Comparison of ENCODE assay signal across 21 cellular contexts in the genomic region with DNA sequence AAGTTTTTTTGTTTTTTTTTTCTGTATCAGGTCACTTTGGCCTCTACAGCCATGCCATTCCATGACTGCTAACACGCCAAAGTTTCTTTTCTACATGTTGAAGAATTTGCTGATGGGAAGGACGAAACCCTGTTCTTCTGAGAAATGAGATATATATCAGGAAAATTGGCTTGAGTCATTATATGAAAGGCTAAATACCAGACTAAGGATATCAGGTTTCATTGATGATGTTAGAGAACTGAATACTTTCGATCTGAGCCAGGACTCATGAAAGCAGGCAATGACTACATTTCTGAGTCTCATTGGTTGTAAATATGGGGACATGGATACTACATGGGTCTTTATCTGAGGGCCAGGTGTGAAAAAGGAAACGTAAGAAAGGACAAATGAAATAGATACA.
DNase-seq lines count a peak whose midpoint lies in the region; ATAC-seq and TF ChIP-seq lines count a peak whose summit lies in the region.
"Had no signal": no experiment of that assay in that cellular context is flagged by ENCODE, and none has a peak within 500 bp of the region (broad histone marks: within the 10 kb centered on the region; RNA-seq: fewer than 3 reads in every experiment).

No MANE protein-coding gene starts in this region.

- H3K4me3 ChIP-seq in AG10803 (ENCODE audit: low read length), result no peak overlapping the region
- H3K4me3 ChIP-seq: hepatocyte, right lobe of liver had no signal

- CTCF ChIA-PET in WTC11 (lab: Charles Lee), result no interaction called here

- peaks cover 21% of the 10 kb centered on the region for H3K4me1 Mint-ChIP-seq in WTC11
- H3K4me1 Mint-ChIP-seq: B cell, IgD-negative memory B cell, neural crest cell had no signal

- POLR2A ChIA-PET in WTC11 (lab: Charles Lee), result no interaction called here

- intact Hi-C loops in head of caudate nucleus (cut with DNase I), result no loop called here

- DNase-seq in AG10803 (ENCODE audit: low read depth) (peak; percentile 20), WTC11 (ENCODE audit: low spot score) (no peak), fibroblast of the conjunctiva (ENCODE audit: low read depth) (peak; percentile 26), head of caudate nucleus (no peak)
- DNase-seq: activated CD4-positive, CD25-positive, alpha-beta regulatory T cell treated with anti-CD3 and anti-CD28 coated beads, Interleukin-2, amount 50 U/mL, for 72 hours; activated gamma-delta T cell treated with Interleukin-2 at 50 U/mL for 16 hours; kidney glomerular epithelial cell; NK-92 treated with Interleukin-12 subunit alpha and Interleukin-12 subunit beta, amount 100 ng/mL, for 24 hours; right lobe of liver; SHP77; stimulated activated CD4-positive, alpha-beta T cell treated with anti-CD3 and anti-CD28 coated beads, Interleukin-2, amount 100 ng/mL, for 24 hours had no signal

- no peaks in the 10 kb centered on the region for H3K27me3 Mint-ChIP-seq in WTC11 (ENCODE audit: low read depth)
- H3K27me3 Mint-ChIP-seq: B cell; dendritic cell treated with granulocyte-macrophage colony-stimulating factor and Interleukin-4, amounts not matched to agents 40 ng/mL and 50 ng/mL, for 4 days had no signal

- H3K4me3 Mint-ChIP-seq in WTC11, result no peak overlapping the region
- H3K4me3 Mint-ChIP-seq: B cell; dendritic cell treated with granulocyte-macrophage colony-stimulating factor and Interleukin-4, amounts not matched to agents 40 ng/mL and 50 ng/mL, for 4 days; IgD-negative memory B cell; neural crest cell; T-helper 2 cell treated with Interferon-gamma antibody and Interleukin-4, amounts not matched to agents 5 μg/mL and 100 μg/mL, for 36 hours had no signal

- peaks cover 10% of the 10 kb centered on the region for H3K36me3 Mint-ChIP-seq in WTC11
- H3K36me3 Mint-ChIP-seq: IgD-negative memory B cell had no signal

- peak; percentile 50 for ATAC-seq in HG02885 (IDR thresholded peaks at IDR 0.05; ENCODE audit: poor library complexity, unreplicated experiment)
- ATAC-seq in WTC11, result no peak
- ATAC-seq in GM18511 (IDR thresholded peaks at IDR 0.05; ENCODE audit: unreplicated experiment), result no peak
- ATAC-seq in HG02588 (IDR thresholded peaks at IDR 0.05; ENCODE audit: unreplicated experiment), result no peak
- no peak for ATAC-seq in HG03175 (IDR thresholded peaks at IDR 0.05; ENCODE audit: unreplicated experiment)
- ATAC-seq: right lobe of liver had no signal

- peaks cover 23% of the 10 kb centered on the region for H3K9me3 Mint-ChIP-seq in WTC11

- TF ChIP-seq CTCF in AG10803 (conservative IDR thresholded peaks at IDR 0.05; ENCODE audit: low read length) (no peak), WTC11 (IDR thresholded peaks at IDR 0.05) (no peak)

- H3K27ac Mint-ChIP-seq in WTC11, result peak overlapping the region; percentile 1; the same call in 1 of the 2 replicates
- H3K27ac Mint-ChIP-seq: B cell; dendritic cell treated with granulocyte-macrophage colony-stimulating factor and Interleukin-4, amounts not matched to agents 40 ng/mL and 50 ng/mL, for 4 days; IgD-negative memory B cell; T-helper 2 cell treated with Interferon-gamma antibody and Interleukin-4, amounts not matched to agents 5 μg/mL and 100 μg/mL, for 36 hours had no signal

TF ChIP-seq in WTC11, 78 proteins besides CTCF, POLR2A, EP300 and RAD21:
- TF ChIP-seq, protein P1, sequence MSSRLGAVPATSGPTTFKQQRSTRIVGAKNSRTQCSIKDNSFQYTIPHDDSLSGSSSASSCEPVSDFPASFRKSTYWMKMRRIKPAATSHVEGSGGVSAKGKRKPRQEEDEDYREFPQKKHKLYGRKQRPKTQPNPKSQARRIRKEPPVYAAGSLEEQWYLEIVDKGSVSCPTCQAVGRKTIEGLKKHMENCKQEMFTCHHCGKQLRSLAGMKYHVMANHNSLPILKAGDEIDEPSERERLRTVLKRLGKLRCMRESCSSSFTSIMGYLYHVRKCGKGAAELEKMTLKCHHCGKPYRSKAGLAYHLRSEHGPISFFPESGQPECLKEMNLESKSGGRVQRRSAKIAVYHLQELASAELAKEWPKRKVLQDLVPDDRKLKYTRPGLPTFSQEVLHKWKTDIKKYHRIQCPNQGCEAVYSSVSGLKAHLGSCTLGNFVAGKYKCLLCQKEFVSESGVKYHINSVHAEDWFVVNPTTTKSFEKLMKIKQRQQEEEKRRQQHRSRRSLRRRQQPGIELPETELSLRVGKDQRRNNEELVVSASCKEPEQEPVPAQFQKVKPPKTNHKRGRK (CRISPR knock-in tag; IDR thresholded peaks at IDR 0.05; ENCODE audit: borderline replicate concordance), result no peak
- no peak for TF ChIP-seq EMX1 (CRISPR knock-in tag; IDR thresholded peaks at IDR 0.05)
- TF ChIP-seq FOXP1 (CRISPR knock-in tag; IDR thresholded peaks at IDR 0.05; ENCODE audit: borderline replicate concordance), result no peak
- TF ChIP-seq RELA (CRISPR knock-in tag; IDR thresholded peaks at IDR 0.05; ENCODE audit: borderline replicate concordance), result no peak
- TF ChIP-seq, protein P2, sequence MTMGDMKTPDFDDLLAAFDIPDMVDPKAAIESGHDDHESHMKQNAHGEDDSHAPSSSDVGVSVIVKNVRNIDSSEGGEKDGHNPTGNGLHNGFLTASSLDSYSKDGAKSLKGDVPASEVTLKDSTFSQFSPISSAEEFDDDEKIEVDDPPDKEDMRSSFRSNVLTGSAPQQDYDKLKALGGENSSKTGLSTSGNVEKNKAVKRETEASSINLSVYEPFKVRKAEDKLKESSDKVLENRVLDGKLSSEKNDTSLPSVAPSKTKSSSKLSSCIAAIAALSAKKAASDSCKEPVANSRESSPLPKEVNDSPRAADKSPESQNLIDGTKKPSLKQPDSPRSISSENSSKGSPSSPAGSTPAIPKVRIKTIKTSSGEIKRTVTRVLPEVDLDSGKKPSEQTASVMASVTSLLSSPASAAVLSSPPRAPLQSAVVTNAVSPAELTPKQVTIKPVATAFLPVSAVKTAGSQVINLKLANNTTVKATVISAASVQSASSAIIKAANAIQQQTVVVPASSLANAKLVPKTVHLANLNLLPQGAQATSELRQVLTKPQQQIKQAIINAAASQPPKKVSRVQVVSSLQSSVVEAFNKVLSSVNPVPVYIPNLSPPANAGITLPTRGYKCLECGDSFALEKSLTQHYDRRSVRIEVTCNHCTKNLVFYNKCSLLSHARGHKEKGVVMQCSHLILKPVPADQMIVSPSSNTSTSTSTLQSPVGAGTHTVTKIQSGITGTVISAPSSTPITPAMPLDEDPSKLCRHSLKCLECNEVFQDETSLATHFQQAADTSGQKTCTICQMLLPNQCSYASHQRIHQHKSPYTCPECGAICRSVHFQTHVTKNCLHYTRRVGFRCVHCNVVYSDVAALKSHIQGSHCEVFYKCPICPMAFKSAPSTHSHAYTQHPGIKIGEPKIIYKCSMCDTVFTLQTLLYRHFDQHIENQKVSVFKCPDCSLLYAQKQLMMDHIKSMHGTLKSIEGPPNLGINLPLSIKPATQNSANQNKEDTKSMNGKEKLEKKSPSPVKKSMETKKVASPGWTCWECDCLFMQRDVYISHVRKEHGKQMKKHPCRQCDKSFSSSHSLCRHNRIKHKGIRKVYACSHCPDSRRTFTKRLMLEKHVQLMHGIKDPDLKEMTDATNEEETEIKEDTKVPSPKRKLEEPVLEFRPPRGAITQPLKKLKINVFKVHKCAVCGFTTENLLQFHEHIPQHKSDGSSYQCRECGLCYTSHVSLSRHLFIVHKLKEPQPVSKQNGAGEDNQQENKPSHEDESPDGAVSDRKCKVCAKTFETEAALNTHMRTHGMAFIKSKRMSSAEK (CRISPR knock-in tag; IDR thresholded peaks at IDR 0.05; ENCODE audit: borderline replicate concordance), result no peak
- no peak for TF ChIP-seq RORB (CRISPR knock-in tag; IDR thresholded peaks at IDR 0.05)
- no peak for TF ChIP-seq KAT7 (CRISPR knock-in tag; IDR thresholded peaks at IDR 0.05; ENCODE audit: borderline replicate concordance)
- TF ChIP-seq GTF2I (CRISPR knock-in tag; conservative IDR thresholded peaks at IDR 0.05), result no peak
- TF ChIP-seq TEAD1 (CRISPR knock-in tag; IDR thresholded peaks at IDR 0.05), result no peak
- TF ChIP-seq, protein P3, sequence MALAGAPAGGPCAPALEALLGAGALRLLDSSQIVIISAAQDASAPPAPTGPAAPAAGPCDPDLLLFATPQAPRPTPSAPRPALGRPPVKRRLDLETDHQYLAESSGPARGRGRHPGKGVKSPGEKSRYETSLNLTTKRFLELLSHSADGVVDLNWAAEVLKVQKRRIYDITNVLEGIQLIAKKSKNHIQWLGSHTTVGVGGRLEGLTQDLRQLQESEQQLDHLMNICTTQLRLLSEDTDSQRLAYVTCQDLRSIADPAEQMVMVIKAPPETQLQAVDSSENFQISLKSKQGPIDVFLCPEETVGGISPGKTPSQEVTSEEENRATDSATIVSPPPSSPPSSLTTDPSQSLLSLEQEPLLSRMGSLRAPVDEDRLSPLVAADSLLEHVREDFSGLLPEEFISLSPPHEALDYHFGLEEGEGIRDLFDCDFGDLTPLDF (CRISPR knock-in tag; IDR thresholded peaks at IDR 0.05), result no peak
- TF ChIP-seq, protein P4, sequence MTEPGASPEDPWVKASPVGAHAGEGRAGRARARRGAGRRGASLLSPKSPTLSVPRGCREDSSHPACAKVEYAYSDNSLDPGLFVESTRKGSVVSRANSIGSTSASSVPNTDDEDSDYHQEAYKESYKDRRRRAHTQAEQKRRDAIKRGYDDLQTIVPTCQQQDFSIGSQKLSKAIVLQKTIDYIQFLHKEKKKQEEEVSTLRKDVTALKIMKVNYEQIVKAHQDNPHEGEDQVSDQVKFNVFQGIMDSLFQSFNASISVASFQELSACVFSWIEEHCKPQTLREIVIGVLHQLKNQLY (CRISPR knock-in tag; IDR thresholded peaks at IDR 0.05), result no peak
- TF ChIP-seq ZNF121 (CRISPR knock-in tag; IDR thresholded peaks at IDR 0.05), result no peak
- TF ChIP-seq CREB1 (CRISPR knock-in tag; IDR thresholded peaks at IDR 0.05), result no peak
- TF ChIP-seq, protein P5, sequence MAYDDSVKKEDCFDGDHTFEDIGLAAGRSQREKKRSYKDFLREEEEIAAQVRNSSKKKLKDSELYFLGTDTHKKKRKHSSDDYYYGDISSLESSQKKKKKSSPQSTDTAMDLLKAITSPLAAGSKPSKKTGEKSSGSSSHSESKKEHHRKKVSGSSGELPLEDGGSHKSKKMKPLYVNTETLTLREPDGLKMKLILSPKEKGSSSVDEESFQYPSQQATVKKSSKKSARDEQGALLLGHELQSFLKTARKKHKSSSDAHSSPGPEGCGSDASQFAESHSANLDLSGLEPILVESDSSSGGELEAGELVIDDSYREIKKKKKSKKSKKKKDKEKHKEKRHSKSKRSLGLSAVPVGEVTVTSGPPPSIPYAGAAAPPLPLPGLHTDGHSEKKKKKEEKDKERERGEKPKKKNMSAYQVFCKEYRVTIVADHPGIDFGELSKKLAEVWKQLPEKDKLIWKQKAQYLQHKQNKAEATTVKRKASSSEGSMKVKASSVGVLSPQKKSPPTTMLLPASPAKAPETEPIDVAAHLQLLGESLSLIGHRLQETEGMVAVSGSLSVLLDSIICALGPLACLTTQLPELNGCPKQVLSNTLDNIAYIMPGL (CRISPR knock-in tag; IDR thresholded peaks at IDR 0.05), result no peak

Comparison
In these comparisons a context has a peak if more than half of its experiments do, and no peak if none do; other contexts are left out.
1. DNase-seq: peak in AG10803 (single experiment) and fibroblast of the conjunctiva (single experiment); none in WTC11 (single experiment) and head of caudate nucleus (0 of 42).